In genomic region chr19:1412323-1412923, GRCh38 we compare ENCODE assay signal across 11 cellular contexts. TPM values are rescaled to one million over a fixed set of nuclear protein-coding genes. Genes with fewer than 3 reads are reported as not detected.
DNase-seq lines count a peak whose midpoint lies in the region; ATAC-seq and TF ChIP-seq lines count a peak whose summit lies in the region.
"Had no signal": no experiment of that assay in that cellular context is flagged by ENCODE, and none has a peak within 500 bp of the region (broad histone marks: within the 10 kb centered on the region; RNA-seq: fewer than 3 reads in every experiment).

No MANE protein-coding gene starts in this region.

- H2AFZ ChIP-seq in trophoblast cell (ENCODE audit: insufficient read depth, low read length, poor library complexity) (no peak overlapping the region), SK-N-SH (ENCODE audit: low read depth) (no peak overlapping the region)

- H3K14ac ChIP-seq in trophoblast cell (ENCODE audit: low read length), result no peak overlapping the region

- no peak overlapping the region for H2BK12ac ChIP-seq in trophoblast cell (ENCODE audit: low read length)

- H2BK5ac ChIP-seq in trophoblast cell (ENCODE audit: low read depth, low read length, poor library complexity), result no peak overlapping the region

- H3K23ac ChIP-seq in trophoblast cell (ENCODE audit: low read length), result no peak overlapping the region

- no peak overlapping the region for H2AK5ac ChIP-seq in trophoblast cell (ENCODE audit: low read length)

- no peaks in the 10 kb centered on the region for H3K9me2 ChIP-seq in SK-N-SH

- intact Hi-C loops in dendritic cell treated with granulocyte-macrophage colony-stimulating factor and Interleukin-4, amounts not matched to agents 40 ng/mL and 50 ng/mL, for 4 days (cut with micrococcal nuclease), result no loop called here

- H3K9me3 ChIP-seq in CD8-positive, alpha-beta memory T cell (ENCODE audit: low read length), result no peaks in the 10 kb centered on the region
- H3K9me3 ChIP-seq in NT2/D1 (ENCODE audit: insufficient read depth, low read length) (no peaks in the 10 kb centered on the region), trophoblast cell (ENCODE audit: insufficient read depth, low read depth, low read length) (peaks cover 4% of the 10 kb centered on the region), SK-N-SH (no peaks in the 10 kb centered on the region)

- H3K4ac ChIP-seq in trophoblast cell (ENCODE audit: low read depth, low read length), result peak overlapping the region; percentile 96

- POLR2A ChIA-PET in CD8-positive, alpha-beta memory T cell (lab: Charles Lee), result interaction anchor here (0.5 to 1.2 kb wide), 2 partner anchors 137 to 384 kb away, joined by 3 read pairs; partner anchors contain the start of gene FAM174C
- POLR2A ChIA-PET in SK-N-SH (lab: Yijun Ruan, JAX), result interaction anchor here (0.9 to 1.5 kb wide), 2 partner anchors 24 to 137 kb away, joined by 3 to 5 read pairs; partner anchors contain the start of gene FAM174C

- CTCF ChIA-PET in CD8-positive, alpha-beta memory T cell (lab: Charles Lee), result no interaction called here
- CTCF ChIA-PET in SK-N-SH (lab: Yijun Ruan, JAX), result interaction anchor here (1.3 to 2.8 kb wide), 3 partner anchors 20 to 146 kb away, joined by 3 to 13 read pairs (median 5); no protein-coding TSS in a partner anchor

- peak overlapping the region; percentile 26 for H3K9ac ChIP-seq in NT2/D1 (ENCODE audit: insufficient read length, low read depth)
- H3K9ac ChIP-seq in trophoblast cell (ENCODE audit: low read length), result no peak overlapping the region
- no peak overlapping the region for H3K9ac ChIP-seq in SK-N-SH

- H2BK120ac ChIP-seq in trophoblast cell (ENCODE audit: insufficient read depth, low read length, poor library complexity), result no peak overlapping the region

- H3K36me3 Mint-ChIP-seq in CD8-positive, alpha-beta memory T cell, result peaks cover 0 to 50% (median 4%) of the 10 kb centered on the region in 3 donors
- H3K36me3 Mint-ChIP-seq in dendritic cell treated with granulocyte-macrophage colony-stimulating factor and Interleukin-4, amounts not matched to agents 40 ng/mL and 50 ng/mL, for 4 days (ENCODE audit: low read depth), result peaks cover 74% of the 10 kb centered on the region

- in situ Hi-C loops in GM13976 (cut with MboI; ENCODE audit: low sequenced_read_pairs, unreplicated experiment), result no loop called here

- peaks cover 75% of the 10 kb centered on the region for H3K79me2 ChIP-seq in trophoblast cell (ENCODE audit: control insufficient read depth, insufficient read depth, low read length, poor library complexity)
- peaks cover 98% of the 10 kb centered on the region for H3K79me2 ChIP-seq in SK-N-SH (ENCODE audit: insufficient read depth)

- peaks cover 0 to 5% of the 10 kb centered on the region in 2 donors for H3K27me3 Mint-ChIP-seq in CD8-positive, alpha-beta memory T cell
- no peaks in the 10 kb centered on the region for H3K27me3 Mint-ChIP-seq in dendritic cell treated with granulocyte-macrophage colony-stimulating factor and Interleukin-4, amounts not matched to agents 40 ng/mL and 50 ng/mL, for 4 days

- no CpG with 5 or more reads among the region's 21 CpGs for WGBS in trophoblast cell (ENCODE audit: extremely low coverage, insufficient coverage, insufficient read length)
- WGBS in SK-N-SH (ENCODE audit: low lambda C conversion rate), result 85% methylated on average over 12 of the region's 21 CpGs

- no peak for DNase-seq in CD8-positive, alpha-beta memory T cell
- no peak for DNase-seq in NT2/D1 (ENCODE audit: low read depth, low spot score)
- DNase-seq in trophoblast cell, result no peak
- no peak for DNase-seq in NCI-H146 (lab: John Stamatoyannopoulos, UW)
- no peak for DNase-seq in SK-N-SH
- no peak for DNase-seq in GM13976 (ENCODE audit: low spot score)
- DNase-seq: HFFc6, Kasumi-1, small intestine had no signal

- peak overlapping the region; percentile 83 to 97 (median 90) for H3K27ac Mint-ChIP-seq in CD8-positive, alpha-beta memory T cell
- peak overlapping the region; percentile 69 for H3K27ac Mint-ChIP-seq in dendritic cell treated with granulocyte-macrophage colony-stimulating factor and Interleukin-4, amounts not matched to agents 40 ng/mL and 50 ng/mL, for 4 days
- H3K27ac Mint-ChIP-seq: HFFc6 had no signal

- no peaks in the 10 kb centered on the region for H3F3A ChIP-seq in SK-N-SH (replicated peaks; ENCODE audit: insufficient read depth)

- peaks cover 88% of the 10 kb centered on the region for H4K20me1 ChIP-seq in SK-N-SH (ENCODE audit: insufficient read depth)

- no peak for TF ChIP-seq EP300 in SK-N-SH (IDR thresholded peaks at IDR 0.05; ENCODE audit: borderline replicate concordance in 1 of 2, low read depth in 1 of 2, low read length in 1 of 2)

- ATAC-seq in GM18867 (IDR thresholded peaks at IDR 0.05; ENCODE audit: unreplicated experiment), result no peak

- no peak overlapping the region for H4K12ac ChIP-seq in trophoblast cell (ENCODE audit: low read depth, low read length)

- H4K91ac ChIP-seq in trophoblast cell (ENCODE audit: low read depth, low read length), result no peak overlapping the region

- peak overlapping the region; percentile 4 for H3K4me3 ChIP-seq in CD8-positive, alpha-beta memory T cell (ENCODE audit: low read length)
- H3K4me3 ChIP-seq in NT2/D1 (ENCODE audit: insufficient read length, low read depth) (no peak overlapping the region), trophoblast cell (ENCODE audit: low read depth, low read length) (peak overlapping the region; percentile 45), SK-N-SH (ENCODE audit: low read depth in 2 of 2, low read length in 1 of 2) (no peak overlapping the region)

- H3K27me3 ChIP-seq in CD8-positive, alpha-beta memory T cell (ENCODE audit: insufficient read depth, low read length, poor library complexity, severe bottlenecking), result no peaks in the 10 kb centered on the region
- no peaks in the 10 kb centered on the region for H3K27me3 ChIP-seq in NT2/D1 (ENCODE audit: insufficient read depth, insufficient read length)
- no peaks in the 10 kb centered on the region for H3K27me3 ChIP-seq in trophoblast cell (ENCODE audit: insufficient read depth, low read length)
- H3K27me3 ChIP-seq in SK-N-SH (ENCODE audit: insufficient read depth), result no peaks in the 10 kb centered on the region

- H3K27ac ChIP-seq in CD8-positive, alpha-beta memory T cell (ENCODE audit: low read depth, low read length), result peak overlapping the region; percentile 54
- no peak overlapping the region for H3K27ac ChIP-seq in trophoblast cell (ENCODE audit: low read depth, low read length)
- no peak overlapping the region; a peak in 1 of 4 replicates for H3K27ac ChIP-seq in SK-N-SH (ENCODE audit: low read depth in 2 of 2, low read length in 1 of 2)

- peaks cover 70 to 87% (median 78%) of the 10 kb centered on the region in 3 donors for H3K4me1 Mint-ChIP-seq in CD8-positive, alpha-beta memory T cell
- peaks cover 85% of the 10 kb centered on the region for H3K4me1 Mint-ChIP-seq in dendritic cell treated with granulocyte-macrophage colony-stimulating factor and Interleukin-4, amounts not matched to agents 40 ng/mL and 50 ng/mL, for 4 days (ENCODE audit: low read depth)

- peaks cover 64% of the 10 kb centered on the region for H3K4me1 ChIP-seq in CD8-positive, alpha-beta memory T cell (ENCODE audit: insufficient read depth, low read length)
- peaks cover 45% of the 10 kb centered on the region for H3K4me1 ChIP-seq in NT2/D1 (ENCODE audit: insufficient read depth, insufficient read length)
- peaks cover 40 to 42% of the 10 kb centered on the region in 2 experiments for H3K4me1 ChIP-seq in trophoblast cell (ENCODE audit: control insufficient read depth in 1 of 2, insufficient read depth in 2 of 2, low read length in 2 of 2)
- H3K4me1 ChIP-seq in SK-N-SH (ENCODE audit: control insufficient read depth in 1 of 2, insufficient read depth in 2 of 2, low read depth in 1 of 2, low read length in 1 of 2), result peaks cover 14 to 27% of the 10 kb centered on the region in 2 experiments; a peak in 3 of 4 replicates

- peak overlapping the region; percentile 74 to 93 (median 86) for H3K4me3 Mint-ChIP-seq in CD8-positive, alpha-beta memory T cell
- H3K4me3 Mint-ChIP-seq in dendritic cell treated with granulocyte-macrophage colony-stimulating factor and Interleukin-4, amounts not matched to agents 40 ng/mL and 50 ng/mL, for 4 days, result no peak overlapping the region
- H3K4me3 Mint-ChIP-seq: HFFc6 had no signal

- H3K9me3 Mint-ChIP-seq in CD8-positive, alpha-beta memory T cell, result no peaks in the 10 kb centered on the region
- H3K9me3 Mint-ChIP-seq in dendritic cell treated with granulocyte-macrophage colony-stimulating factor and Interleukin-4, amounts not matched to agents 40 ng/mL and 50 ng/mL, for 4 days, result no peaks in the 10 kb centered on the region
- H3K9me3 Mint-ChIP-seq: HFFc6 had no signal

- H3K4me2 ChIP-seq in trophoblast cell (ENCODE audit: low read length) (no peak overlapping the region), SK-N-SH (no peak overlapping the region)

- no peak for TF ChIP-seq CTCF in SK-N-SH (IDR thresholded peaks at IDR 0.05)
- no peak for TF ChIP-seq CTCF in GM13976 (IDR thresholded peaks at IDR 0.05; ENCODE audit: borderline replicate concordance, control extremely low read depth, extremely low read depth, insufficient read depth, missing control alignments)

- no peak overlapping the region for H3K18ac ChIP-seq in trophoblast cell (ENCODE audit: low read length)

- no peak overlapping the region for H4K8ac ChIP-seq in trophoblast cell (ENCODE audit: low read depth, low read length)

- no peak for TF ChIP-seq RAD21 in SK-N-SH (IDR thresholded peaks at IDR 0.05; ENCODE audit: low read length)

- peaks cover 10% of the 10 kb centered on the region for H3K36me3 ChIP-seq in CD8-positive, alpha-beta memory T cell (ENCODE audit: insufficient read depth, low read length)
- H3K36me3 ChIP-seq in NT2/D1 (ENCODE audit: insufficient read depth, insufficient read length, low read length) (peaks cover 76% of the 10 kb centered on the region), trophoblast cell (ENCODE audit: control insufficient read depth in 1 of 2, insufficient read depth in 2 of 2, low read length in 2 of 2) (peaks cover 52 to 54% of the 10 kb centered on the region in 2 experiments), SK-N-SH (replicated peaks in 1 of 2; ENCODE audit: control insufficient read depth in 1 of 2, insufficient read depth in 2 of 2, low read length in 1 of 2) (peaks cover 0 to 20% of the 10 kb centered on the region in 2 experiments)

- peaks cover 15% of the 10 kb centered on the region for H3K79me1 ChIP-seq in trophoblast cell (ENCODE audit: low read length)

RNA-seq across cellular contexts. Expression of gene DAZAP1, which starts 5.0 kb away (rescaled TPM):
- 100 to 1,000 TPM; 253 TPM for total RNA-seq in CD8-positive, alpha-beta memory T cell
- 7.7 TPM for polyA plus RNA-seq in CD8-positive, alpha-beta memory T cell
- 126 and 130 TPM in 2 replicates for polyA plus RNA-seq in trophoblast cell (2013)
- 43.8 and 54.3 TPM in 2 replicates for polyA plus RNA-seq in SK-N-SH (2012; rRNA removed)
- polyA plus RNA-seq in SK-N-SH (2012; cell fraction: cytosol; rRNA removed), result 41.8 and 45.0 TPM in 2 replicates
- polyA plus RNA-seq in SK-N-SH (2012; cell fraction: nucleus; rRNA removed), result 102 and 111 TPM in 2 replicates

RNA-seq across cellular contexts. Expression of gene GAMT, which starts 11.1 kb away (rescaled TPM):
- total RNA-seq in CD8-positive, alpha-beta memory T cell, result 10 to 100 TPM; 29.0 to 29.5 TPM
- 20.4 TPM for polyA plus RNA-seq in CD8-positive, alpha-beta memory T cell
- polyA plus RNA-seq in trophoblast cell (2013), result 20.3 and 20.6 TPM in 2 replicates
- 76.5 and 85.3 TPM in 2 replicates for polyA plus RNA-seq in SK-N-SH (2012; rRNA removed)
- polyA plus RNA-seq in SK-N-SH (2012; cell fraction: cytosol; rRNA removed), result 32.5 and 58.6 TPM in 2 replicates
- polyA plus RNA-seq in SK-N-SH (2012; cell fraction: nucleus; rRNA removed), result 41.2 and 45.7 TPM in 2 replicates

RNA-seq across cellular contexts. Expression of gene RPS15, which starts 25.8 kb away (rescaled TPM):
- 1,000 to 10,000 TPM; 1,485 to 1,540 TPM for total RNA-seq in CD8-positive, alpha-beta memory T cell
- polyA plus RNA-seq in CD8-positive, alpha-beta memory T cell, result 2,756 TPM
- polyA plus RNA-seq in trophoblast cell (2013), result 1,862 and 1,936 TPM in 2 replicates
- polyA plus RNA-seq in SK-N-SH (2012; rRNA removed), result 2,836 and 3,749 TPM in 2 replicates
- 2,019 and 3,381 TPM in 2 replicates for polyA plus RNA-seq in SK-N-SH (2012; cell fraction: cytosol; rRNA removed)
- 943 and 2,115 TPM in 2 replicates for polyA plus RNA-seq in SK-N-SH (2012; cell fraction: nucleus; rRNA removed)

RNA-seq across cellular contexts. Expression of gene NDUFS7, which starts 28.7 kb away (rescaled TPM):
- total RNA-seq in CD8-positive, alpha-beta memory T cell, result 100 to 1,000 TPM; 102 to 104 TPM
- 207 TPM for polyA plus RNA-seq in CD8-positive, alpha-beta memory T cell
- polyA plus RNA-seq in trophoblast cell (2013), result 38.6 and 39.3 TPM in 2 replicates
- polyA plus RNA-seq in SK-N-SH (2012; rRNA removed), result 52.5 and 66.4 TPM in 2 replicates
- polyA plus RNA-seq in SK-N-SH (2012; cell fraction: cytosol; rRNA removed), result 22.6 and 43.2 TPM in 2 replicates
- 49.8 and 83.8 TPM in 2 replicates for polyA plus RNA-seq in SK-N-SH (2012; cell fraction: nucleus; rRNA removed)

RNA-seq across cellular contexts. Expression of gene APC2, which starts 37.5 kb away (rescaled TPM):
- under 1 TPM; 0.09 to 0.11 TPM for total RNA-seq in CD8-positive, alpha-beta memory T cell
- polyA plus RNA-seq in CD8-positive, alpha-beta memory T cell, result not detected
- 0.18 and 0.40 TPM in 2 replicates for polyA plus RNA-seq in trophoblast cell (2013)
- 1.3 and 1.8 TPM in 2 replicates for polyA plus RNA-seq in SK-N-SH (2012; rRNA removed)
- 0.59 and 1.3 TPM in 2 replicates for polyA plus RNA-seq in SK-N-SH (2012; cell fraction: cytosol; rRNA removed)
- polyA plus RNA-seq in SK-N-SH (2012; cell fraction: nucleus; rRNA removed), result 4.1 and 5.2 TPM in 2 replicates

Comparison
In these comparisons a context has a peak if more than half of its experiments do, and no peak if none do; other contexts are left out.
1. H3K4me3 ChIP-seq: peak in CD8-positive, alpha-beta memory T cell (single experiment) and trophoblast cell (single experiment); none in NT2/D1 (single experiment) and SK-N-SH (0 of 2).